ENCODE assay signal across 10 cellular contexts in the genomic region with DNA sequence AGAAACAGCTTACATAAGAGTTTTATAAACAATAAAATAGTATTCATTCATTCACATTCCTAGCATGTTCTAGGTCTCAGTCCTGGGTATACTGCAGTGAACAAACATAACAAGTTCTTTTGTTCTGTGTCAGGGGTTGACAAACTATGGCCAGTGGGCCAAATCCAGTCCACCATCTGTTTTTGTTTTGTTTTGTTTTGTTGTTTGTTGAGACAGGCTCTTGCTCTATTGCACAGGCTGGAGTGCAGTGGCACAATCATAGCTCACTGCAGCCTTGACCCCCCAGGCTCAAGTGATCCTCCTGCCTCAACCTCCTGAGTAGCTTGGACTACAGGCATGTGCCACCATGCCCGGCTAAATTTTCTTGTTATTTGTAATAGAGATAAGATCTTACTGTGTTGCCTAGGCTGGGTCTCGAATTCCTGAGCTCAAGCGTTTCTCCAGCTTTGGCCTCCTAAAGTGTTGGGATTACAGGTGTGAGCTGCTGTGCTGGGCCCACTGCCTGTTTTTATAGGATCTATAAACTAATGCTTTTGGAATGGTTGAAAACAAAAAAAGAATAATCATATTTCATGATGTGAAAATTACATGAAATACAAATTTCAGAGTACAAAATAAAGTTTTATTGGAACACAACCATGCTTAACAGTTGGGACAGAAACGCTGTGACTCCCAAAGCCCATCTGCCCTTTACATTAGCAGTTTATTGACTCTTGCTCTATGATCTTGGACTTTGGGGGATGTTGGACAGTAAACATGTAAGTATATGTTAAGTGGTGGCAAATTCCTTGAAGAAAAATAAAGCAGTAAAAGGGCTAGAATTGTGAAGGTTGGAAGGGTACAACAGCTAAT. TPM values are rescaled to one million over a fixed set of nuclear protein-coding genes. Genes with fewer than 3 reads are reported as not detected.
DNase-seq lines count a peak whose midpoint lies in the region; ATAC-seq and TF ChIP-seq lines count a peak whose summit lies in the region.
"Had no signal": no experiment of that assay in that cellular context is flagged by ENCODE, and none has a peak within 500 bp of the region (broad histone marks: within the 10 kb centered on the region; RNA-seq: fewer than 3 reads in every experiment).

No MANE protein-coding gene starts in this region.

- no peaks in the 10 kb centered on the region for H3K27me3 ChIP-seq in tibial artery
- H3K27me3 ChIP-seq: MG63 had no signal

- peaks cover 0 to 44% (median 5%) of the 10 kb centered on the region in 4 donors for H3K4me1 ChIP-seq in tibial artery

- peaks cover 40% of the 10 kb centered on the region for H3K4me1 Mint-ChIP-seq in activated T-helper 17 cell treated with anti-CD3 and anti-CD28 coated beads, Interleukin-2, amount 50 U/mL, for 72 hours

- no peak overlapping the region for H3K27ac ChIP-seq in tibial artery

- intact Hi-C loops in tibial artery (cut with DNase I; ENCODE audit: low total_unique reads) = no loop called here

- no peaks in the 10 kb centered on the region for H3K9me3 Mint-ChIP-seq in activated T-helper 17 cell treated with anti-CD3 and anti-CD28 coated beads, Interleukin-2, amount 50 U/mL, for 72 hours

- TF ChIP-seq CTCF in fibroblast of pulmonary artery (IDR thresholded peaks at IDR 0.05; ENCODE audit: low read length, missing control alignments) (no peak), GM10266 (IDR thresholded peaks at IDR 0.05; ENCODE audit: control insufficient read depth, insufficient read depth, low read depth, missing control alignments) (no peak), tibial artery (IDR thresholded peaks at IDR 0.05) (no peak)

- DNase-seq in GM04503 (ENCODE audit: low read depth) = peak; percentile 70
- peak; percentile 50 for DNase-seq in fibroblast of pulmonary artery (ENCODE audit: low read depth)
- DNase-seq in putamen (ENCODE audit: low spot score) = peak; percentile 77
- DNase-seq in GM10266 (ENCODE audit: extremely low spot score) = no peak
- no peak for DNase-seq in tibial artery
- DNase-seq in NCI-H2227 (lab: John Stamatoyannopoulos, UW; ENCODE audit: unreplicated experiment) = no peak
- DNase-seq: MG63, SHP77 treated with DMSO at 0.1 percent for 48 hours had no signal

- H3K36me3 Mint-ChIP-seq in activated T-helper 17 cell treated with anti-CD3 and anti-CD28 coated beads, Interleukin-2, amount 50 U/mL, for 72 hours (ENCODE audit: low read depth) = peaks cover 66% of the 10 kb centered on the region

- peak overlapping the region; percentile 42 for H3K27ac Mint-ChIP-seq in activated T-helper 17 cell treated with anti-CD3 and anti-CD28 coated beads, Interleukin-2, amount 50 U/mL, for 72 hours

- H3K36me3 ChIP-seq in tibial artery = no peaks in the 10 kb centered on the region

- no peaks in the 10 kb centered on the region for H3K9me3 ChIP-seq in tibial artery
- H3K9me3 ChIP-seq: MG63 had no signal

- H3K4me3 Mint-ChIP-seq in activated T-helper 17 cell treated with anti-CD3 and anti-CD28 coated beads, Interleukin-2, amount 50 U/mL, for 72 hours = peak overlapping the region; percentile 59

- no peak overlapping the region for H3K4me3 ChIP-seq in fibroblast of pulmonary artery (replicated peaks; ENCODE audit: low read depth, low read length)
- no peak overlapping the region for H3K4me3 ChIP-seq in tibial artery
- H3K4me3 ChIP-seq: MG63 had no signal

- H3K27me3 Mint-ChIP-seq in activated T-helper 17 cell treated with anti-CD3 and anti-CD28 coated beads, Interleukin-2, amount 50 U/mL, for 72 hours = no peaks in the 10 kb centered on the region

- no peak for ATAC-seq in activated T-helper 17 cell treated with anti-CD3 and anti-CD28 coated beads, Interleukin-2, amount 50 U/mL, for 72 hours (replicated peaks)
- no peak for ATAC-seq in HG03039 (IDR thresholded peaks at IDR 0.05; ENCODE audit: unreplicated experiment)

RNA-seq across cellular contexts. Expression of a gene that starts 17.9 kb away (rescaled TPM):
- total RNA-seq in activated T-helper 17 cell treated with anti-CD3 and anti-CD28 coated beads, Interleukin-2, amount 50 U/mL, for 72 hours = 100 to 1,000 TPM; 284 to 302 TPM

RNA-seq across cellular contexts. Expression of a gene that starts 18.5 kb away (rescaled TPM):
- total RNA-seq in activated T-helper 17 cell treated with anti-CD3 and anti-CD28 coated beads, Interleukin-2, amount 50 U/mL, for 72 hours = 1 to 10 TPM; 9.4 to 9.7 TPM

RNA-seq across cellular contexts. Expression of a gene that starts 37.0 kb away (rescaled TPM):
- total RNA-seq in activated T-helper 17 cell treated with anti-CD3 and anti-CD28 coated beads, Interleukin-2, amount 50 U/mL, for 72 hours = 10 to 100 TPM; 54.7 to 59.3 TPM

Comparison
In these comparisons a context has a peak if more than half of its experiments do, and no peak if none do; other contexts are left out.
1. DNase-seq: peak in GM04503 (single experiment), fibroblast of pulmonary artery (single experiment) and putamen (single experiment); none in GM10266 (single experiment), tibial artery (0 of 2) and NCI-H2227 (single experiment).